14 cellular contexts compared by ENCODE assay signal in genomic region chr15:57038040-57038439, GRCh38.
DNase-seq lines count a peak whose midpoint lies in the region; ATAC-seq and TF ChIP-seq lines count a peak whose summit lies in the region.
"Had no signal": no experiment of that assay in that cellular context is flagged by ENCODE, and none has a peak within 500 bp of the region (broad histone marks: within the 10 kb centered on the region; RNA-seq: fewer than 3 reads in every experiment).

No MANE protein-coding gene starts in this region.

- H3K18ac ChIP-seq in mesenchymal stem cell (ENCODE audit: low read depth in 1 of 2, low read length in 2 of 2) = no peak overlapping the region

- no peak overlapping the region; the same call in 1 of the 2 replicates for H3K9ac ChIP-seq in OCI-LY3 (ENCODE audit: low read length)
- no peak overlapping the region for H3K9ac ChIP-seq in mesenchymal stem cell (ENCODE audit: low read length)

- WGBS in mesenchymal stem cell = 93% methylated on average over 2 of the region's 2 CpGs

- no peak overlapping the region for H3K14ac ChIP-seq in mesenchymal stem cell (ENCODE audit: low read length in 2 of 2)

- H3K27ac Mint-ChIP-seq in activated T-helper 17 cell treated with anti-CD3 and anti-CD28 coated beads, Interleukin-2, amount 50 U/mL, for 72 hours = no peak overlapping the region
- peak overlapping the region; percentile 52 for H3K27ac Mint-ChIP-seq in nephron progenitor cell

- H4K91ac ChIP-seq in mesenchymal stem cell (ENCODE audit: low read length) = no peak overlapping the region

- no peak overlapping the region for H3K23ac ChIP-seq in mesenchymal stem cell (ENCODE audit: low read length in 2 of 2)

- ATAC-seq in activated T-helper 17 cell treated with anti-CD3 and anti-CD28 coated beads, Interleukin-2, amount 50 U/mL, for 72 hours (replicated peaks) = no peak
- no peak for ATAC-seq in activated CD4-positive, CD25-positive, alpha-beta regulatory T cell treated with anti-CD3 and anti-CD28 coated beads, Interleukin-2, amount 50 U/mL, for 24 hours
- no peak for ATAC-seq in left cardiac atrium
- ATAC-seq: A549 had no signal

- H3K36me3 ChIP-seq in OCI-LY3 (replicated peaks; ENCODE audit: low read depth, low read length) (no peaks in the 10 kb centered on the region), mesenchymal stem cell (ENCODE audit: control insufficient read depth in 1 of 2, insufficient read depth in 2 of 2, low read depth in 1 of 2, low read length in 2 of 2) (no peaks in the 10 kb centered on the region)
- H3K36me3 ChIP-seq: BE2C had no signal

- no peaks in the 10 kb centered on the region for H3K9me3 Mint-ChIP-seq in activated T-helper 17 cell treated with anti-CD3 and anti-CD28 coated beads, Interleukin-2, amount 50 U/mL, for 72 hours
- H3K9me3 Mint-ChIP-seq in nephron progenitor cell = no peaks in the 10 kb centered on the region
- H3K9me3 Mint-ChIP-seq: CD8-positive, alpha-beta memory T cell had no signal

- H3K27me3 ChIP-seq in OCI-LY3 (ENCODE audit: low read depth, low read length) (no peaks in the 10 kb centered on the region), mesenchymal stem cell (ENCODE audit: control insufficient read depth in 1 of 2, insufficient read depth in 1 of 2, low read length in 2 of 2) (no peaks in the 10 kb centered on the region)
- H3K27me3 ChIP-seq: BE2C had no signal

- H2AFZ ChIP-seq in OCI-LY3 (ENCODE audit: low read depth, low read length) = no peak overlapping the region
- no peak overlapping the region for H2AFZ ChIP-seq in mesenchymal stem cell (ENCODE audit: low read depth, low read length)

- H2BK15ac ChIP-seq in mesenchymal stem cell (ENCODE audit: low read depth, poor library complexity, severe bottlenecking) = no peak overlapping the region

- no peak overlapping the region for H4K8ac ChIP-seq in mesenchymal stem cell (ENCODE audit: low read length)

- no peak overlapping the region for H2AK5ac ChIP-seq in mesenchymal stem cell (ENCODE audit: low read length, severe bottlenecking)

- H3K4me2 ChIP-seq in OCI-LY3 (ENCODE audit: low read length) = peak overlapping the region; percentile 55
- no peak overlapping the region for H3K4me2 ChIP-seq in mesenchymal stem cell (ENCODE audit: low read length, poor library complexity, severe bottlenecking)
- H3K4me2 ChIP-seq: A549 had no signal

- peaks cover 33% of the 10 kb centered on the region for H3K79me2 ChIP-seq in OCI-LY3 (ENCODE audit: low read length)

- TF ChIP-seq CTCF in OCI-LY3 (IDR thresholded peaks at IDR 0.05; ENCODE audit: low read depth, low read length) (no peak), nephron progenitor cell (IDR thresholded peaks at IDR 0.05) (no peak)

- H3K79me1 ChIP-seq in mesenchymal stem cell (replicated peaks; ENCODE audit: low read length, poor library complexity, severe bottlenecking) = peaks cover 15% of the 10 kb centered on the region

- intact Hi-C loops in left cardiac atrium (cut with DNase I) = no loop called here

- H2BK120ac ChIP-seq in mesenchymal stem cell (ENCODE audit: low read depth, low read length) = no peak overlapping the region

- H3K4me3 ChIP-seq in OCI-LY3 (ENCODE audit: low read length) = no peak overlapping the region
- H3K4me3 ChIP-seq in mesenchymal stem cell (ENCODE audit: insufficient read depth in 1 of 2, low read depth in 1 of 2, low read length in 2 of 2) = no peak overlapping the region
- H3K4me3 ChIP-seq: A549 had no signal

- no peak overlapping the region for H3K4ac ChIP-seq in mesenchymal stem cell (ENCODE audit: low read depth in 1 of 2, low read length in 2 of 2)

- peaks cover 29% of the 10 kb centered on the region for H3K4me1 Mint-ChIP-seq in activated T-helper 17 cell treated with anti-CD3 and anti-CD28 coated beads, Interleukin-2, amount 50 U/mL, for 72 hours
- peaks cover 35% of the 10 kb centered on the region for H3K4me1 Mint-ChIP-seq in nephron progenitor cell

- H3K36me3 Mint-ChIP-seq in activated T-helper 17 cell treated with anti-CD3 and anti-CD28 coated beads, Interleukin-2, amount 50 U/mL, for 72 hours (ENCODE audit: low read depth) = no peaks in the 10 kb centered on the region
- peaks cover 12% of the 10 kb centered on the region for H3K36me3 Mint-ChIP-seq in nephron progenitor cell (ENCODE audit: low read depth)

- H3K9me3 ChIP-seq in OCI-LY3 (ENCODE audit: insufficient read depth, low read length) = no peaks in the 10 kb centered on the region
- H3K9me3 ChIP-seq in mesenchymal stem cell (ENCODE audit: control insufficient read depth, low read length) = no peaks in the 10 kb centered on the region
- H3K9me3 ChIP-seq: A549, BE2C, Caco-2 had no signal

- H3K4me3 Mint-ChIP-seq in activated T-helper 17 cell treated with anti-CD3 and anti-CD28 coated beads, Interleukin-2, amount 50 U/mL, for 72 hours = peak overlapping the region; percentile 26
- H3K4me3 Mint-ChIP-seq in nephron progenitor cell = no peak overlapping the region

- H3K4me1 ChIP-seq in OCI-LY3 (ENCODE audit: low read length) (peaks cover 8% of the 10 kb centered on the region), mesenchymal stem cell (ENCODE audit: control insufficient read depth, insufficient read depth, low read depth, low read length) (peaks cover 3% of the 10 kb centered on the region)
- H3K4me1 ChIP-seq: Caco-2 had no signal

- H3K27me3 Mint-ChIP-seq in activated T-helper 17 cell treated with anti-CD3 and anti-CD28 coated beads, Interleukin-2, amount 50 U/mL, for 72 hours = no peaks in the 10 kb centered on the region
- no peaks in the 10 kb centered on the region for H3K27me3 Mint-ChIP-seq in nephron progenitor cell (ENCODE audit: low read depth, poor library complexity)
- H3K27me3 Mint-ChIP-seq: CD8-positive, alpha-beta memory T cell had no signal

- no peak overlapping the region for H2BK12ac ChIP-seq in mesenchymal stem cell (ENCODE audit: low read length in 2 of 2)

- H4K20me1 ChIP-seq in OCI-LY3 (ENCODE audit: insufficient read depth, low read length) = peaks cover 14% of the 10 kb centered on the region; the same call in 1 of the 2 replicates

- no peak overlapping the region for H2BK5ac ChIP-seq in mesenchymal stem cell (ENCODE audit: low read depth, low read length, poor library complexity, severe bottlenecking)

- H3K27ac ChIP-seq in OCI-LY3 (ENCODE audit: low read length) (no peak overlapping the region), mesenchymal stem cell (ENCODE audit: low read length, poor library complexity, severe bottlenecking) (no peak overlapping the region)
- H3K27ac ChIP-seq: A549, C4-2B had no signal

- DNase-seq in nephron progenitor cell = no peak
- no peak for DNase-seq in left cardiac atrium
- no peak for DNase-seq in mesenchymal stem cell
- DNase-seq: BE2C; Caco-2; CD8-positive, alpha-beta memory T cell; DMS53; GF-D8; HCEC 1CT had no signal
